Comparison of ENCODE assay signal across 1 cellular context in the genomic region with DNA sequence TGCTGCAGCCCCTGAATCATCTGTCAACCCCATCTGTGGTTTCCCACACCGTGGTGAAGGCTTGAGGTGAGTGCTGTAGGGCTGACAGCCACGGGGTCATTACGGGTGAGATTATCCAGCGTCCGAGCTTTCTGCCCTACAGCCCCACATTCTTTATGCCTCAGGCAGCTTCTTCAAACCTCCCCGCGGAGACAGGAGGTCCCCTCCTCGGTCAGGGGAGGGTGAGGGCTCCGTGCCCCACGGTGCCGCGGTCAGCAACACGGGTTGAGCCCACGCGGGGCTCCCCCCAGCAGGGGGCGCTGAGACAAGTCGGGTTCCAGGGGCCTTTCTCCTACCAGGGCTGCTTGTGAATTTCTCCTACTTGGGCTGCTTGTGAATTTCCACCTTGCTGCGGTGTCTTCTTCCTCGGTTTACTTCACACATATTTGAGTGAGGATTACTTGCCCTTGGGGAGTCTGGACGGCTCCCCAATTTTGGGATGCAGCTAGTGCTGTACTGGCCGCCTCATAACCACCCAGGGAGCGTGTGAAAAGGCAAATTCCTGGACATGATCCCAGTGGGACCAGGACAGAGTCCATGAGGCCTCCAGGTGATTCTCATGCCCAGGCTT.
TF ChIP-seq lines count a peak whose summit lies in the region.

No MANE protein-coding gene starts in this region.

TF ChIP-seq in GM23338, 12 proteins besides CTCF, POLR2A, EP300 and RAD21 (continued from another document):
- TF ChIP-seq ZNF114 (CRISPR knock-in tag; IDR thresholded peaks at IDR 0.05) (no peak), POLR2AphosphoS5 (IDR thresholded peaks at IDR 0.05; ENCODE audit: low read depth) (no peak), REST (IDR thresholded peaks at IDR 0.05; ENCODE audit: unreplicated experiment) (no peak)
